ENCODE assay signal across 18 cellular contexts in the genomic region with DNA sequence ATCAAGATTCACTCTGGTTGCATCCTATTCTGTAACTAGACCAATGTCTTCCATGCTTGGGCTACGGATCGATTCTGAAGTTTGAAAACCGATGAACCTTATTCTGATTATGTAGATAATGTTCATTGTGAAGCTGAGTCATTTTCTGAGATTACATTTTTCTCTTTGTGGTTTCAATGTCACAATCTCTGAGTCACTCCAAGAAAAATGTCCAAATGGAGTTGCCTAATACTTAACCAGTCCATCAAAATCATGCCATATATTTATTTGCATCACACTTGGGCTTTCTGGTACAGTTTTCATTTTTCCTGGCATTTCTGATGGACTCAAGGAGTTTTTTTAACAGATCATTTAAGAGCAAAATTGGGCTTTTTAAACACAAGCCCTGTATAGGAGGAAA. TPM values are rescaled to one million over a fixed set of nuclear protein-coding genes. Genes with fewer than 3 reads are reported as not detected.
DNase-seq lines count a peak whose midpoint lies in the region; ATAC-seq and TF ChIP-seq lines count a peak whose summit lies in the region.
"Had no signal": no experiment of that assay in that cellular context is flagged by ENCODE, and none has a peak within 500 bp of the region (broad histone marks: within the 10 kb centered on the region; RNA-seq: fewer than 3 reads in every experiment).

No MANE protein-coding gene starts in this region.

- H3K4me1 ChIP-seq in prostate gland (replicated peaks) (no peaks in the 10 kb centered on the region), ovary (ENCODE audit: insufficient read depth) (no peaks in the 10 kb centered on the region)

- peak overlapping the region in 6 of 7 donors; percentile 43 to 85 (median 72) for H3K27ac Mint-ChIP-seq in CD14-positive monocyte
- H3K27ac Mint-ChIP-seq in T-cell, result no peak overlapping the region
- H3K27ac Mint-ChIP-seq: activated naive CD4-positive, alpha-beta T cell treated with anti-CD3 and anti-CD28 coated beads, Interleukin-2, amount 10 ng/mL, durations not matched to agents 7 days and 5 days had no signal

- H3K36me3 Mint-ChIP-seq in CD14-positive monocyte, result no peaks in the 10 kb centered on the region
- no peaks in the 10 kb centered on the region for H3K36me3 Mint-ChIP-seq in T-cell
- H3K36me3 Mint-ChIP-seq: activated naive CD4-positive, alpha-beta T cell treated with anti-CD3 and anti-CD28 coated beads, Interleukin-2, amount 10 ng/mL, durations not matched to agents 7 days and 5 days had no signal

- H3K4me3 Mint-ChIP-seq in CD14-positive monocyte (peak overlapping the region in 1 of 2 donors; percentile 80), T-cell (no peak overlapping the region)
- H3K4me3 Mint-ChIP-seq: activated naive CD4-positive, alpha-beta T cell treated with anti-CD3 and anti-CD28 coated beads, Interleukin-2, amount 10 ng/mL, durations not matched to agents 7 days and 5 days had no signal

- no peak overlapping the region for H3K4me3 ChIP-seq in fibroblast of mammary gland (ENCODE audit: control insufficient read depth, low read depth, low read length)
- H3K4me3 ChIP-seq in prostate gland, result no peak overlapping the region
- H3K4me3 ChIP-seq in ovary, result no peak overlapping the region

- H3K27ac ChIP-seq in prostate gland (no peak overlapping the region), ovary (no peak overlapping the region)

- H3K36me3 ChIP-seq in prostate gland, result no peaks in the 10 kb centered on the region
- no peaks in the 10 kb centered on the region for H3K36me3 ChIP-seq in ovary

- no peak for ATAC-seq in T-cell (replicated peaks in 1 of 4)
- ATAC-seq: left ventricle myocardium superior had no signal

- CTCF ChIA-PET in T-cell (lab: Charles Lee), result no interaction called here

- 89% methylated on average over 3 of the region's 3 CpGs for WGBS in prostate gland
- 82 to 96% (median 85%) methylated on average over 3 of the region's 3 CpGs for whole genome bisulfite sequencing in ovary, 3 donors

- no peak for TF ChIP-seq CTCF in CD14-positive monocyte (IDR thresholded peaks at IDR 0.05)
- TF ChIP-seq CTCF in fibroblast of mammary gland (conservative IDR thresholded peaks at IDR 0.05; ENCODE audit: control insufficient read depth, insufficient read depth, low read depth, low read length), result no peak
- no peak for TF ChIP-seq CTCF in prostate gland (IDR thresholded peaks at IDR 0.05)
- TF ChIP-seq CTCF in ovary (IDR thresholded peaks at IDR 0.05), result no peak

- H3K9me3 ChIP-seq in prostate gland (no peaks in the 10 kb centered on the region), ovary (no peaks in the 10 kb centered on the region)

- H3K27me3 Mint-ChIP-seq in CD14-positive monocyte (ENCODE audit: low read depth in 3 of 3), result peaks cover 19 to 22% (median 22%) of the 10 kb centered on the region in 3 donors
- peaks cover 39 to 51% of the 10 kb centered on the region in 2 donors for H3K27me3 Mint-ChIP-seq in T-cell

- H3K27me3 ChIP-seq in prostate gland (replicated peaks; ENCODE audit: insufficient read depth), result no peaks in the 10 kb centered on the region
- no peaks in the 10 kb centered on the region for H3K27me3 ChIP-seq in ovary

- H3K4me1 Mint-ChIP-seq in CD14-positive monocyte (peaks cover 18% of the 10 kb centered on the region), T-cell (no peaks in the 10 kb centered on the region)
- H3K4me1 Mint-ChIP-seq: activated naive CD4-positive, alpha-beta T cell treated with anti-CD3 and anti-CD28 coated beads, Interleukin-2, amount 10 ng/mL, durations not matched to agents 7 days and 5 days had no signal

- POLR2A ChIA-PET in T-cell (lab: Charles Lee), result no interaction called here

- DNase-seq in CD14-positive monocyte (ENCODE audit: low spot score) (no peak), HT1080 (ENCODE audit: low read depth) (peak; percentile 28), RKO (ENCODE audit: low spot score) (peak; percentile 41), fibroblast of mammary gland (ENCODE audit: low read depth) (peak; percentile 22), prostate gland (ENCODE audit: low spot score) (no peak), ovary (no peak), NAMALWA (ENCODE audit: low spot score) (no peak), T-cell (no peak)
- DNase-seq: activated CD4-positive, alpha-beta T cell treated with anti-CD3 and anti-CD28 coated beads, Interleukin-2, amount 50 U/mL, for 48 hours; activated naive CD4-positive, alpha-beta T cell treated with anti-CD3 and anti-CD28 coated beads, Interleukin-2, amount 10 ng/mL, durations not matched to agents 7 days and 5 days; activated T-cell treated with anti-CD3 and anti-CD28 coated beads, Interleukin-2, amount 50 U/mL, for 1 hour; cortex of kidney; left ventricle myocardium superior; NCI-H2029 treated with DMSO at 0.1 percent for 48 hours; NCI-H524 treated with DMSO at 0.1 percent for 48 hours; stimulated activated CD4-positive, alpha-beta T cell treated with anti-CD3 and anti-CD28 coated beads, Interleukin-2, amount 100 ng/mL, for 48 hours had no signal

- intact Hi-C loops in CD14-positive monocyte (cut with micrococcal nuclease), result no loop called here
- intact Hi-C loops in prostate gland (cut with DNase I), result no loop called here
- intact Hi-C loops in ovary (cut with DNase I), result no loop called here

- peaks cover 0 to 3% (median 0%) of the 10 kb centered on the region in 7 donors for H3K9me3 Mint-ChIP-seq in CD14-positive monocyte
- no peaks in the 10 kb centered on the region for H3K9me3 Mint-ChIP-seq in T-cell
- H3K9me3 Mint-ChIP-seq: activated naive CD4-positive, alpha-beta T cell treated with anti-CD3 and anti-CD28 coated beads, Interleukin-2, amount 10 ng/mL, durations not matched to agents 7 days and 5 days had no signal

- TF ChIP-seq EP300 in ovary (IDR thresholded peaks at IDR 0.05), result no peak

- no peak for TF ChIP-seq POLR2A in prostate gland (IDR thresholded peaks at IDR 0.05)
- no peak for TF ChIP-seq POLR2A in ovary (IDR thresholded peaks at IDR 0.05)

RNA-seq across cellular contexts. Expression of a gene that starts 17.4 kb away (rescaled TPM):
- polyA plus RNA-seq in CD14-positive monocyte (not detected), ovary (not detected)
- total RNA-seq in HT1080 (2014; rRNA removed; shearing (Covaris generic)), result not detected in 2 replicates
- not detected in 2 replicates for polyA plus RNA-seq in HT1080 (2015; cell fraction: cytosol; rRNA removed)
- polyA plus RNA-seq in HT1080 (2015; cell fraction: nucleus; rRNA removed), result not detected in 2 replicates
- total RNA-seq in prostate gland (not detected), ovary (not detected), T-cell (not detected)
- total RNA-seq: endothelial cell of umbilical vein, left ventricle myocardium superior, omental fat pad had no signal
- polyA plus RNA-seq: endothelial cell of umbilical vein had no signal

Comparison
In these comparisons a context has a peak if more than half of its experiments do, and no peak if none do; other contexts are left out.
1. DNase-seq: peak in HT1080 (single experiment), RKO (single experiment) and fibroblast of mammary gland (single experiment); none in CD14-positive monocyte (single experiment), prostate gland (single experiment), ovary (0 of 5), NAMALWA (single experiment) and T-cell (0 of 34).
2. H3K27ac Mint-ChIP-seq: peak in CD14-positive monocyte (6 of 7); none in T-cell (0 of 2).